ENCODE assay signal across 15 cellular contexts in the genomic region with DNA sequence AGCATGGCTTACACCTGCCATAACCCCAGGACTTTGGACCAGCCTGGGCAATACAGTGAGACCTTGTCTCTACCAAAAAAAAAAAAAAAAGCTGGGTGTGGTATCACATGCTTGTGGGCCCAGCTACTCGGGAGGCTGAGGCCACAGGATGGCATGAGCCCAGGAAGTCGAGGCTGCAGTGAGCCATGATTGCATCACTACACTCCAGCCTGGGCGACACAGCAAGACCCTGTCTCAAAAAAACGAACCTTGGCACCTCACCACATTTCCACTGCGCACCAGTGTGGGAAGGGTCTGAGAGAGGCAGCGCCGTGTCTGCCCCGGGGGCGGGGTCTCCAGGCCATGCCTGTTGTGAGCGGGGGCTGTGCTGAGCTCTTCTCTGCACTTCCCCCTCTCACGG. TPM values are rescaled to one million over a fixed set of nuclear protein-coding genes. Genes with fewer than 3 reads are reported as not detected.
DNase-seq lines count a peak whose midpoint lies in the region; ATAC-seq and TF ChIP-seq lines count a peak whose summit lies in the region.
"Had no signal": no experiment of that assay in that cellular context is flagged by ENCODE, and none has a peak within 500 bp of the region (broad histone marks: within the 10 kb centered on the region; RNA-seq: fewer than 3 reads in every experiment).

No MANE protein-coding gene starts in this region.

- TF ChIP-seq CTCF in SU-DHL-6 (IDR thresholded peaks at IDR 0.05; ENCODE audit: insufficient read depth, low read length, poor library complexity, severe bottlenecking) (no peak), prostate gland (IDR thresholded peaks at IDR 0.05) (no peak)

- H3K27me3 Mint-ChIP-seq in activated naive CD8-positive, alpha-beta T cell treated with anti-CD3 and anti-CD28 coated beads, Interleukin-2, amount 10 ng/mL, durations not matched to agents 7 days and 5 days: no peaks in the 10 kb centered on the region
- no peaks in the 10 kb centered on the region for H3K27me3 Mint-ChIP-seq in activated naive CD8-positive, alpha-beta T cell treated with anti-CD3 and anti-CD28 coated beads for 36 hours
- no peaks in the 10 kb centered on the region for H3K27me3 Mint-ChIP-seq in effector memory CD8-positive, alpha-beta T cell
- H3K27me3 Mint-ChIP-seq in stimulated activated naive CD8-positive, alpha-beta T cell treated with anti-CD3 and anti-CD28 coated beads, Interleukin-15, amount 100 ng/mL, for 72 hours: no peaks in the 10 kb centered on the region

- intact Hi-C loops in prostate gland (cut with DNase I): no loop called here

- POLR2A ChIA-PET in activated naive CD8-positive, alpha-beta T cell treated with anti-CD3 and anti-CD28 coated beads, Interleukin-2, amount 10 ng/mL, durations not matched to agents 7 days and 5 days (lab: Charles Lee): no interaction called here

- H3K4me3 Mint-ChIP-seq in activated naive CD8-positive, alpha-beta T cell treated with anti-CD3 and anti-CD28 coated beads, Interleukin-2, amount 10 ng/mL, durations not matched to agents 7 days and 5 days: no peak overlapping the region
- no peak overlapping the region for H3K4me3 Mint-ChIP-seq in activated naive CD8-positive, alpha-beta T cell treated with anti-CD3 and anti-CD28 coated beads for 36 hours
- peak overlapping the region; percentile 24 to 58 for H3K4me3 Mint-ChIP-seq in effector memory CD8-positive, alpha-beta T cell
- H3K4me3 Mint-ChIP-seq in stimulated activated naive CD8-positive, alpha-beta T cell treated with anti-CD3 and anti-CD28 coated beads, Interleukin-15, amount 100 ng/mL, for 72 hours: peak overlapping the region in 1 of 2 donors; percentile 48
- H3K4me3 Mint-ChIP-seq: GM23338 had no signal

- peak overlapping the region; percentile 98 for H3K9ac ChIP-seq in SU-DHL-6 (ENCODE audit: low read length)
- H3K9ac ChIP-seq: parathyroid adenoma had no signal

- no peak for ATAC-seq in activated naive CD8-positive, alpha-beta T cell treated with anti-CD3 and anti-CD28 coated beads, Interleukin-2, amount 10 ng/mL, durations not matched to agents 7 days and 5 days (ENCODE audit: low read depth)
- peak; percentile 4 for ATAC-seq in effector memory CD8-positive, alpha-beta T cell (replicated peaks)
- ATAC-seq in stimulated activated naive CD8-positive, alpha-beta T cell treated with anti-CD3 and anti-CD28 coated beads, Interleukin-15, amount 100 ng/mL, for 72 hours: no peak
- no peak for ATAC-seq in HG03460 (IDR thresholded peaks at IDR 0.05; ENCODE audit: unreplicated experiment)
- ATAC-seq: gastroesophageal sphincter, GM23338, upper lobe of right lung had no signal

- no peak for DNase-seq in activated naive CD8-positive, alpha-beta T cell treated with anti-CD3 and anti-CD28 coated beads, Interleukin-2, amount 10 ng/mL, durations not matched to agents 7 days and 5 days
- no peak for DNase-seq in activated naive CD8-positive, alpha-beta T cell treated with anti-CD3 and anti-CD28 coated beads for 36 hours
- DNase-seq in effector memory CD8-positive, alpha-beta T cell: peak in 2 of 3 experiments; percentile 16 to 18
- DNase-seq in stimulated activated naive CD8-positive, alpha-beta T cell treated with anti-CD3 and anti-CD28 coated beads, Interleukin-15, amount 100 ng/mL, for 72 hours: peak in 1 of 2 donors; percentile 49
- no peak for DNase-seq in prostate gland (ENCODE audit: low spot score)
- DNase-seq in RPMI8226: no peak
- DNase-seq: midbrain, NCI-H1930, NCI-H526, upper lobe of right lung had no signal

- H3K36me3 Mint-ChIP-seq in activated naive CD8-positive, alpha-beta T cell treated with anti-CD3 and anti-CD28 coated beads, Interleukin-2, amount 10 ng/mL, durations not matched to agents 7 days and 5 days: peaks cover 14% of the 10 kb centered on the region
- peaks cover 25% of the 10 kb centered on the region for H3K36me3 Mint-ChIP-seq in activated naive CD8-positive, alpha-beta T cell treated with anti-CD3 and anti-CD28 coated beads for 36 hours
- H3K36me3 Mint-ChIP-seq in effector memory CD8-positive, alpha-beta T cell (ENCODE audit: insufficient read depth): peaks cover 48% of the 10 kb centered on the region

- peaks cover 46% of the 10 kb centered on the region for H3K4me1 Mint-ChIP-seq in activated naive CD8-positive, alpha-beta T cell treated with anti-CD3 and anti-CD28 coated beads, Interleukin-2, amount 10 ng/mL, durations not matched to agents 7 days and 5 days
- peaks cover 50% of the 10 kb centered on the region for H3K4me1 Mint-ChIP-seq in activated naive CD8-positive, alpha-beta T cell treated with anti-CD3 and anti-CD28 coated beads for 36 hours
- H3K4me1 Mint-ChIP-seq in effector memory CD8-positive, alpha-beta T cell (ENCODE audit: low read depth in 2 of 2): peaks cover 43 to 48% of the 10 kb centered on the region in 2 donors
- peaks cover 79% of the 10 kb centered on the region for H3K4me1 Mint-ChIP-seq in stimulated activated naive CD8-positive, alpha-beta T cell treated with anti-CD3 and anti-CD28 coated beads, Interleukin-15, amount 100 ng/mL, for 72 hours

- H3K9me3 ChIP-seq in SU-DHL-6 (ENCODE audit: insufficient read depth, low read length): no peaks in the 10 kb centered on the region
- no peaks in the 10 kb centered on the region for H3K9me3 ChIP-seq in prostate gland
- H3K9me3 ChIP-seq: gastroesophageal sphincter, upper lobe of right lung had no signal

- H2AFZ ChIP-seq in SU-DHL-6 (ENCODE audit: low read depth, low read length, severe bottlenecking): no peak overlapping the region
- H2AFZ ChIP-seq: GM23338, parathyroid adenoma had no signal

- H3K4me1 ChIP-seq in prostate gland (replicated peaks): peaks cover 5% of the 10 kb centered on the region

- H3K4me3 ChIP-seq in SU-DHL-6 (ENCODE audit: insufficient read depth, low read length, poor library complexity, severe bottlenecking) (peak overlapping the region; percentile 61), prostate gland (no peak overlapping the region)
- H3K4me3 ChIP-seq: gastroesophageal sphincter, GM23338, upper lobe of right lung had no signal

- H3K9me2 ChIP-seq in SU-DHL-6 (replicated peaks; ENCODE audit: insufficient read depth, low read length): no peaks in the 10 kb centered on the region

- H3K36me3 ChIP-seq in SU-DHL-6 (ENCODE audit: low read length): 0 out of 2 replicates have a peak, but pooled peaks cover 3% of the 10 kb centered on the region
- peaks cover 13 to 24% of the 10 kb centered on the region in 2 donors for H3K36me3 ChIP-seq in prostate gland

- H3K79me2 ChIP-seq in SU-DHL-6 (ENCODE audit: insufficient read depth, low read length): peaks cover 67% of the 10 kb centered on the region

- H3K9me3 Mint-ChIP-seq in activated naive CD8-positive, alpha-beta T cell treated with anti-CD3 and anti-CD28 coated beads, Interleukin-2, amount 10 ng/mL, durations not matched to agents 7 days and 5 days: no peaks in the 10 kb centered on the region
- H3K9me3 Mint-ChIP-seq in activated naive CD8-positive, alpha-beta T cell treated with anti-CD3 and anti-CD28 coated beads for 36 hours: no peaks in the 10 kb centered on the region
- H3K9me3 Mint-ChIP-seq in effector memory CD8-positive, alpha-beta T cell: no peaks in the 10 kb centered on the region
- no peaks in the 10 kb centered on the region for H3K9me3 Mint-ChIP-seq in stimulated activated naive CD8-positive, alpha-beta T cell treated with anti-CD3 and anti-CD28 coated beads, Interleukin-15, amount 100 ng/mL, for 72 hours
- H3K9me3 Mint-ChIP-seq: GM23338 had no signal

- H4K20me1 ChIP-seq in SU-DHL-6 (ENCODE audit: low read depth, low read length): no peaks in the 10 kb centered on the region

- no peak for TF ChIP-seq POLR2A in prostate gland (IDR thresholded peaks at IDR 0.05)

- H3K27ac Mint-ChIP-seq in activated naive CD8-positive, alpha-beta T cell treated with anti-CD3 and anti-CD28 coated beads, Interleukin-2, amount 10 ng/mL, durations not matched to agents 7 days and 5 days: peak overlapping the region; percentile 27
- H3K27ac Mint-ChIP-seq in activated naive CD8-positive, alpha-beta T cell treated with anti-CD3 and anti-CD28 coated beads for 36 hours: no peak overlapping the region
- H3K27ac Mint-ChIP-seq in effector memory CD8-positive, alpha-beta T cell: peak overlapping the region; percentile 88 to 91
- H3K27ac Mint-ChIP-seq in stimulated activated naive CD8-positive, alpha-beta T cell treated with anti-CD3 and anti-CD28 coated beads, Interleukin-15, amount 100 ng/mL, for 72 hours: peak overlapping the region; percentile 32 to 87
- H3K27ac Mint-ChIP-seq: GM23338 had no signal

- H3K27me3 ChIP-seq in SU-DHL-6 (ENCODE audit: low read length): no peaks in the 10 kb centered on the region
- no peaks in the 10 kb centered on the region for H3K27me3 ChIP-seq in prostate gland (replicated peaks; ENCODE audit: insufficient read depth)
- H3K27me3 ChIP-seq: gastroesophageal sphincter, upper lobe of right lung had no signal

- H3K27ac ChIP-seq in SU-DHL-6 (ENCODE audit: low read depth, low read length) (peak overlapping the region; percentile 99), prostate gland (no peak overlapping the region)
- H3K27ac ChIP-seq: gastroesophageal sphincter, parathyroid adenoma, upper lobe of right lung had no signal

- H3K4me2 ChIP-seq in SU-DHL-6 (ENCODE audit: low read depth, low read length, poor library complexity, severe bottlenecking): peak overlapping the region; percentile 86
- H3K4me2 ChIP-seq: GM23338 had no signal

- peaks cover 39% of the 10 kb centered on the region for H3F3A ChIP-seq in SU-DHL-6 (ENCODE audit: insufficient read depth)

- WGBS in prostate gland: 58% methylated on average over 11 of the region's 11 CpGs

RNA-seq across cellular contexts. Expression of gene ACSF3, which starts 6.3 kb away (rescaled TPM):
- 10 to 100 TPM; 53.0 to 53.7 TPM for total RNA-seq in activated naive CD8-positive, alpha-beta T cell treated with anti-CD3 and anti-CD28 coated beads, Interleukin-2, amount 10 ng/mL, durations not matched to agents 7 days and 5 days
- total RNA-seq in activated naive CD8-positive, alpha-beta T cell treated with anti-CD3 and anti-CD28 coated beads for 36 hours: 10 to 100 TPM; 32.1 to 38.4 TPM
- 10 to 100 TPM; 42.1 to 80.5 TPM for total RNA-seq in prostate gland

Comparison
In these comparisons a context has a peak if more than half of its experiments do, and no peak if none do; other contexts are left out.
1. DNase-seq: peak in effector memory CD8-positive, alpha-beta T cell (2 of 3); none in activated naive CD8-positive, alpha-beta T cell treated with anti-CD3 and anti-CD28 coated beads, Interleukin-2, amount 10 ng/mL, durations not matched to agents 7 days and 5 days (single experiment), activated naive CD8-positive, alpha-beta T cell treated with anti-CD3 and anti-CD28 coated beads for 36 hours (single experiment), prostate gland (single experiment) and RPMI8226 (single experiment).
2. H3K4me3 Mint-ChIP-seq: peak in effector memory CD8-positive, alpha-beta T cell (2 of 2); none in activated naive CD8-positive, alpha-beta T cell treated with anti-CD3 and anti-CD28 coated beads, Interleukin-2, amount 10 ng/mL, durations not matched to agents 7 days and 5 days (single experiment) and activated naive CD8-positive, alpha-beta T cell treated with anti-CD3 and anti-CD28 coated beads for 36 hours (single experiment).